ENCODE assay signal across 13 cellular contexts in the genomic region with DNA sequence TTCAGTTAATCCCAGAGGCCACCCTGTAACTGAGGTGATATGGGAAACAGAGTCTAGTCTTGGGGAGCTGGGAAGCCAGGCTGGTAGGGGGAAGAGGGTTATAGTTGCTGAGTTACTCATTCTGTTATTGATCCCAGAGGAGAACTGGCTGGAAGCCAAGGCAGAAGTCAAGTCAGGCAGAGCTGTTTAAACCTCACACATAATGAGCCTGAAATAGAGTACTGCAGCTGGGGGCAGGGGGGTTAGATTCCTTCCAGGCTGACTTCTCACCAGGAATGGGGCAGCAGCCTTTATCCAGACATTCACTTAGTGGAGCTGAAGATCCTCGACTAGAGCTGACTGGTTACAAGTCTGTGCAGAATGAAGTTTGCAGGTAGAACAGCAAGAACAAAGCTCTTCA.
DNase-seq lines count a peak whose midpoint lies in the region; ATAC-seq and TF ChIP-seq lines count a peak whose summit lies in the region.
"Had no signal": no experiment of that assay in that cellular context is flagged by ENCODE, and none has a peak within 500 bp of the region (broad histone marks: within the 10 kb centered on the region; RNA-seq: fewer than 3 reads in every experiment).

No MANE protein-coding gene starts in this region.

- H3K4me3 ChIP-seq in skeletal muscle cell (ENCODE audit: low read depth, low read length), result no peak overlapping the region
- H3K4me3 ChIP-seq: ovary had no signal

- no peak overlapping the region for H3K4me3 Mint-ChIP-seq in glutamatergic neuron (ENCODE audit: unreplicated experiment)
- no peak overlapping the region for H3K4me3 Mint-ChIP-seq in progenitor cell of endocrine pancreas (ENCODE audit: low read depth)
- H3K4me3 Mint-ChIP-seq: activated CD8-positive, alpha-beta T cell treated with anti-CD3 and anti-CD28 coated beads for 36 hours had no signal

- TF ChIP-seq CTCF in glutamatergic neuron (IDR thresholded peaks at IDR 0.05; ENCODE audit: partially characterized antibody, unreplicated experiment), result no peak
- no peak for TF ChIP-seq CTCF in progenitor cell of endocrine pancreas (IDR thresholded peaks at IDR 0.05; ENCODE audit: unreplicated experiment)

- peak overlapping the region; percentile 7 for H3K27ac Mint-ChIP-seq in glutamatergic neuron (ENCODE audit: unreplicated experiment)
- H3K27ac Mint-ChIP-seq in progenitor cell of endocrine pancreas, result no peak overlapping the region
- H3K27ac Mint-ChIP-seq: activated CD8-positive, alpha-beta T cell treated with anti-CD3 and anti-CD28 coated beads for 36 hours had no signal

- no peaks in the 10 kb centered on the region for H3K9me3 Mint-ChIP-seq in glutamatergic neuron (ENCODE audit: unreplicated experiment)
- no peaks in the 10 kb centered on the region for H3K9me3 Mint-ChIP-seq in progenitor cell of endocrine pancreas (ENCODE audit: low read depth)
- H3K9me3 Mint-ChIP-seq: activated CD8-positive, alpha-beta T cell treated with anti-CD3 and anti-CD28 coated beads for 36 hours had no signal

- peaks cover 14% of the 10 kb centered on the region for H3K4me1 Mint-ChIP-seq in glutamatergic neuron (ENCODE audit: low read depth, unreplicated experiment)
- peaks cover 8% of the 10 kb centered on the region for H3K4me1 Mint-ChIP-seq in progenitor cell of endocrine pancreas (ENCODE audit: low read depth)

- H3K27me3 Mint-ChIP-seq in glutamatergic neuron (ENCODE audit: unreplicated experiment) (no peaks in the 10 kb centered on the region), progenitor cell of endocrine pancreas (no peaks in the 10 kb centered on the region)

- no peak for ATAC-seq in GM19463 (IDR thresholded peaks at IDR 0.05; ENCODE audit: unreplicated experiment)
- ATAC-seq: activated CD8-positive, alpha-beta T cell treated with anti-CD3 and anti-CD28 coated beads for 36 hours had no signal

- H3K36me3 Mint-ChIP-seq in glutamatergic neuron (ENCODE audit: unreplicated experiment), result no peaks in the 10 kb centered on the region
- H3K36me3 Mint-ChIP-seq in progenitor cell of endocrine pancreas (ENCODE audit: insufficient read depth), result no peaks in the 10 kb centered on the region

- DNase-seq in NCI-H1436 (lab: John Stamatoyannopoulos, UW) (peak; percentile 20), NCI-H1436 treated with DMSO at 0.1 percent for 48 hours (lab: John Stamatoyannopoulos, UW) (no peak), NCI-H82 (lab: John Stamatoyannopoulos, UW) (peak; percentile 72), glutamatergic neuron (peak; percentile 34), skeletal muscle cell (ENCODE audit: low read depth) (peak; percentile 85), progenitor cell of endocrine pancreas (ENCODE audit: low spot score, unreplicated experiment) (no peak)
- no peak for DNase-seq in stimulated activated CD4-positive, alpha-beta T cell treated with anti-CD3 and anti-CD28 coated beads, Interleukin-2, amount 100 ng/mL, for 24 hours
- DNase-seq: ACHN; activated CD8-positive, alpha-beta T cell treated with anti-CD3 and anti-CD28 coated beads for 36 hours; hippocampal formation; ovary; stimulated activated CD4-positive, alpha-beta T cell treated with anti-CD3 and anti-CD28 coated beads, Interleukin-15, amount 100 ng/mL, for 24 hours had no signal

Comparison
In these comparisons a context has a peak if more than half of its experiments do, and no peak if none do; other contexts are left out.
1. DNase-seq: peak in NCI-H1436 (single experiment), NCI-H82 (single experiment), glutamatergic neuron (single experiment) and skeletal muscle cell (single experiment); none in NCI-H1436 treated with DMSO at 0.1 percent for 48 hours (single experiment), progenitor cell of endocrine pancreas (single experiment) and stimulated activated CD4-positive, alpha-beta T cell treated with anti-CD3 and anti-CD28 coated beads, Interleukin-2, amount 100 ng/mL, for 24 hours (0 of 2).